In the genomic region with DNA sequence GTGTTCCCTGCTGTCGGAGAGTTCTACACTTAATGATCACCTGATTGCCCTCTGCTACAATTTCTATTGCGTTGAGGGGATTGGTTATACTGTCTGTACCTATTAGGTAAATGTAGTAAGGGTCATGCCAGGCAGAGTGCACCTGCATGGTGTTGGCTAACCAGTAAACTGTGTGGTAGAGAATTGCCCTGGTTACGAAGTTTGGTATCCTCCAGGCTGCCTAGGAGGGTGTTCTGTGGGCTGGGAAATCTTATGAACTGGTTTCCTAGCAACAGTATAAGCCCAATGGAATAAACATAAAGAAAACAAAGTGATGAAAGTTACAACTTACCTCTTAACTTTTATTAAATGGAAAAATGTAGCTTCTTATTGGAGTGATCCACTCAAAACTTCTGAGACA, we compare ENCODE assay signal across 8 cellular contexts. TPM values are rescaled to one million over a fixed set of nuclear protein-coding genes. Genes with fewer than 3 reads are reported as not detected.
A peak's percentile ranks its signal among the peaks of the same experiment; 100 is the strongest.
DNase-seq lines count a peak whose midpoint lies in the region; ATAC-seq and TF ChIP-seq lines count a peak whose summit lies in the region.

No MANE protein-coding gene starts in this region.

- H3K4me3 ChIP-seq in AG09309 (ENCODE audit: control insufficient read depth, low read depth, low read length) (peak overlapping the region; percentile 87), right atrium auricular region (peak overlapping the region; percentile 91 to 92), spleen (peak overlapping the region in 6 of 8 donors; percentile 57 to 78 (median 69))

- intact Hi-C loops in activated T-helper 1 cell treated with anti-CD3 and anti-CD28 coated beads, Interleukin-12 subunit alpha, Interleukin-12 subunit beta, Interleukin-2, Interleukin-4 antibody, amounts not matched to agents 30 ng/mL and 10 ng/mL and 1 ng/mL, durations not matched to agents 14 hours and 24 hours and 36 hours (cut with micrococcal nuclease), result loop anchor here (1.0 to 10.0 kb wide), 3 partner anchors 369 to 911 kb away; partner anchors contain the start of gene MRPS35
- intact Hi-C loops in spleen (cut with DNase I; ENCODE audit: low total_unique reads), result no loop called here

- no peak for ATAC-seq in HG02973 (IDR thresholded peaks at IDR 0.05; ENCODE audit: unreplicated experiment)

- WGBS in spleen, 5 donors, result 83 to 93% (median 84%) methylated on average over 3 of the region's 3 CpGs

- no peaks in the 10 kb centered on the region for H3K27me3 ChIP-seq in right atrium auricular region
- H3K27me3 ChIP-seq in spleen (replicated peaks in 1 of 7), result no peaks in the 10 kb centered on the region

- TF ChIP-seq CTCF in AG09309 (IDR thresholded peaks at IDR 0.05; ENCODE audit: control insufficient read depth, insufficient read depth, low read depth, low read length, missing control alignments), result no peak
- no peak for TF ChIP-seq CTCF in right atrium auricular region (IDR thresholded peaks at IDR 0.05)
- TF ChIP-seq CTCF in spleen (IDR thresholded peaks at IDR 0.05 in 8 of 11, conservative IDR thresholded peaks at IDR 0.05 in 3 of 11), result no peak

- peaks cover 15% of the 10 kb centered on the region for H3K9me3 Mint-ChIP-seq in activated T-helper 1 cell treated with anti-CD3 and anti-CD28 coated beads, Interleukin-12 subunit alpha, Interleukin-12 subunit beta, Interleukin-2, Interleukin-4 antibody, amounts not matched to agents 30 ng/mL and 10 ng/mL and 1 ng/mL, durations not matched to agents 14 hours and 24 hours and 36 hours

- H3K27ac ChIP-seq in right atrium auricular region (peak overlapping the region; percentile 98), spleen (peak overlapping the region; percentile 89 to 98 (median 96))

- no peak for TF ChIP-seq POLR2A in spleen (IDR thresholded peaks at IDR 0.05)

- DNase-seq in AG09309 (ENCODE audit: low read depth), result no peak
- peak; percentile 67 for DNase-seq in HT-29 (ENCODE audit: low spot score)
- no peak for DNase-seq in activated T-helper 1 cell treated with anti-CD3 and anti-CD28 coated beads, Interleukin-12 subunit alpha, Interleukin-12 subunit beta, Interleukin-2, Interleukin-4 antibody, amounts not matched to agents 30 ng/mL and 10 ng/mL and 1 ng/mL, durations not matched to agents 14 hours and 24 hours and 36 hours (ENCODE audit: low spot score)
- DNase-seq in right atrium auricular region (ENCODE audit: low spot score), result no peak
- DNase-seq in spleen, result no peak
- DNase-seq in iPS-NIHi7 (ENCODE audit: extremely low spot score), result no peak
- DNase-seq in NCI-H2107 treated with DMSO at 0.1 percent for 48 hours (lab: John Stamatoyannopoulos, UW; ENCODE audit: unreplicated experiment), result no peak

- peak overlapping the region; percentile 91 for H3K27ac Mint-ChIP-seq in activated T-helper 1 cell treated with anti-CD3 and anti-CD28 coated beads, Interleukin-12 subunit alpha, Interleukin-12 subunit beta, Interleukin-2, Interleukin-4 antibody, amounts not matched to agents 30 ng/mL and 10 ng/mL and 1 ng/mL, durations not matched to agents 14 hours and 24 hours and 36 hours

- H3K9me3 ChIP-seq in right atrium auricular region, result no peaks in the 10 kb centered on the region
- H3K9me3 ChIP-seq in spleen, result peaks cover 0 to 14% (median 6%) of the 10 kb centered on the region in 8 donors

- peak overlapping the region; percentile 91 for H3K4me3 Mint-ChIP-seq in activated T-helper 1 cell treated with anti-CD3 and anti-CD28 coated beads, Interleukin-12 subunit alpha, Interleukin-12 subunit beta, Interleukin-2, Interleukin-4 antibody, amounts not matched to agents 30 ng/mL and 10 ng/mL and 1 ng/mL, durations not matched to agents 14 hours and 24 hours and 36 hours

- H3K36me3 ChIP-seq in right atrium auricular region, result no peaks in the 10 kb centered on the region
- peaks cover 0 to 12% (median 0%) of the 10 kb centered on the region in 6 donors for H3K36me3 ChIP-seq in spleen

- H3K36me3 Mint-ChIP-seq in activated T-helper 1 cell treated with anti-CD3 and anti-CD28 coated beads, Interleukin-12 subunit alpha, Interleukin-12 subunit beta, Interleukin-2, Interleukin-4 antibody, amounts not matched to agents 30 ng/mL and 10 ng/mL and 1 ng/mL, durations not matched to agents 14 hours and 24 hours and 36 hours (ENCODE audit: low read depth), result peaks cover 11% of the 10 kb centered on the region

- peaks cover 39% of the 10 kb centered on the region for H3K4me1 Mint-ChIP-seq in activated T-helper 1 cell treated with anti-CD3 and anti-CD28 coated beads, Interleukin-12 subunit alpha, Interleukin-12 subunit beta, Interleukin-2, Interleukin-4 antibody, amounts not matched to agents 30 ng/mL and 10 ng/mL and 1 ng/mL, durations not matched to agents 14 hours and 24 hours and 36 hours (ENCODE audit: low read depth)

- H3K4me1 ChIP-seq in right atrium auricular region (peaks cover 0 to 13% of the 10 kb centered on the region in 2 donors), spleen (peaks cover 9 to 39% (median 23%) of the 10 kb centered on the region in 6 donors)

- H3K27me3 Mint-ChIP-seq in activated T-helper 1 cell treated with anti-CD3 and anti-CD28 coated beads, Interleukin-12 subunit alpha, Interleukin-12 subunit beta, Interleukin-2, Interleukin-4 antibody, amounts not matched to agents 30 ng/mL and 10 ng/mL and 1 ng/mL, durations not matched to agents 14 hours and 24 hours and 36 hours (ENCODE audit: insufficient read depth), result no peaks in the 10 kb centered on the region

RNA-seq across cellular contexts. Expression of gene CCDC91, which starts 1.4 kb away (rescaled TPM):
- 9.4 and 10.1 TPM in 2 replicates for total RNA-seq in HT-29 (2014; rRNA removed; shearing (Covaris generic))
- 12.9 and 15.0 TPM in 2 replicates for total RNA-seq in activated T-helper 1 cell treated with anti-CD3 and anti-CD28 coated beads, Interleukin-12 subunit alpha, Interleukin-12 subunit beta, Interleukin-2, Interleukin-4 antibody, amounts not matched to agents 30 ng/mL and 10 ng/mL and 1 ng/mL, durations not matched to agents 14 hours and 24 hours and 36 hours
- 10 to 100 TPM; 33.6 to 36.1 TPM for total RNA-seq in right atrium auricular region
- total RNA-seq in spleen, result 10 to 100 TPM; 34.2 to 65.9 (median 46.5) TPM
- 10 to 100 TPM; 12.8 to 16.0 (median 13.3) TPM for polyA plus RNA-seq in spleen
